25 cellular contexts compared by ENCODE assay signal in the genomic region with DNA sequence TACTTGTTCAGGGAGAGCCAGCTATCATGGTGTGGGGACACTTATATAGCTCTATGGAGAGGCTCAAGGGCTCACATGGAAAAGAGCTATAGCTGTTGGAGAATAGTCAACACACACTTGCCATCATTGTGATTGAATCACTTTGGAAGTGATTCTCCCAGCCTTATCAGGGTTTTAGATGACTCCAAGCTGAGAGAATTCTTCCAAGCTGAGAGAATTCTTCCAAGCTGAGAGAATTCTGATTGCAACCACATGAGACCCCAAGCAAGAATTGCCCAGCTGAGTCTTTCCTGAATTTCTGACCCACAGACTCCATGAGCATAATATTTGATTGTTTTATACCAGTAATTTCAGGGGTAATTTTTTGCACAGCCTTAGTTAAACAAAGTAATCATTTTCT.
"Had no signal": no experiment of that assay in that cellular context is flagged by ENCODE, and none has a peak within 500 bp of the region (broad histone marks: within the 10 kb centered on the region; RNA-seq: fewer than 3 reads in every experiment).

No MANE protein-coding gene starts in this region.

- ATAC-seq: left lobe of liver; mucosa of descending colon; natural killer cell treated with Interleukin-12 subunit alpha and Interleukin-12 subunit beta and Interleukin-15 and Interleukin-18, amount 100 ng/mL, for 72 hours; right lobe of liver; stimulated activated naive CD8-positive, alpha-beta T cell treated with anti-CD3 and anti-CD28 coated beads, Interleukin-15, amount 100 ng/mL, for 72 hours; upper lobe of right lung had no signal

- H3K4me3 ChIP-seq: esophagus muscularis mucosa, lung, mucosa of descending colon, right lobe of liver, suprapubic skin, transverse colon, upper lobe of right lung, vagina had no signal

- H3K4me3 Mint-ChIP-seq: memory B cell; mesothelial cell of epicardium; naive B cell; natural killer cell treated with Interleukin-12 subunit alpha and Interleukin-12 subunit beta and Interleukin-15 and Interleukin-18, amount 100 ng/mL, for 72 hours; neural crest cell; stimulated activated naive CD8-positive, alpha-beta T cell treated with anti-CD3 and anti-CD28 coated beads, Interleukin-15, amount 100 ng/mL, for 72 hours had no signal

- H3K27ac ChIP-seq: esophagus muscularis mucosa, neutrophil, parathyroid adenoma, right lobe of liver, suprapubic skin, transverse colon, upper lobe of right lung, vagina had no signal

- H3K36me3 ChIP-seq: esophagus muscularis mucosa, neutrophil, right lobe of liver, suprapubic skin, transverse colon, upper lobe of right lung, vagina had no signal

- H3K9me3 Mint-ChIP-seq: mesothelial cell of epicardium; natural killer cell treated with Interleukin-12 subunit alpha and Interleukin-12 subunit beta and Interleukin-15 and Interleukin-18, amount 100 ng/mL, for 72 hours; neural crest cell had no signal

- H3K4me1 Mint-ChIP-seq: memory B cell; mesothelial cell of epicardium; naive B cell; neural crest cell; stimulated activated naive CD8-positive, alpha-beta T cell treated with anti-CD3 and anti-CD28 coated beads, Interleukin-15, amount 100 ng/mL, for 72 hours had no signal

- DNase-seq: effector CD8-positive, alpha-beta T cell; hypothalamus; kidney; mucosa of descending colon; naive B cell; right lobe of liver; small intestine; stimulated activated CD4-positive, alpha-beta T cell treated with anti-CD3 and anti-CD28 coated beads, Interleukin-15, amount 100 ng/mL, for 24 hours; stimulated activated CD4-positive, alpha-beta T cell treated with anti-CD3 and anti-CD28 coated beads, Interleukin-2, amount 100 ng/mL, for 48 hours; stimulated activated naive CD4-positive, alpha-beta T cell; stimulated activated naive CD8-positive, alpha-beta T cell treated with anti-CD3 and anti-CD28 coated beads, Interleukin-15, amount 100 ng/mL, for 72 hours; transverse colon; upper lobe of right lung had no signal

- H3K27me3 Mint-ChIP-seq: memory B cell; naive B cell; natural killer cell treated with Interleukin-12 subunit alpha and Interleukin-12 subunit beta and Interleukin-15 and Interleukin-18, amount 100 ng/mL, for 72 hours; progenitor cell of endocrine pancreas; stimulated activated naive CD8-positive, alpha-beta T cell treated with anti-CD3 and anti-CD28 coated beads, Interleukin-15, amount 100 ng/mL, for 72 hours had no signal

- H3K27ac Mint-ChIP-seq: memory B cell; mesothelial cell of epicardium; naive B cell; natural killer cell treated with Interleukin-12 subunit alpha and Interleukin-12 subunit beta and Interleukin-15 and Interleukin-18, amount 100 ng/mL, for 72 hours; progenitor cell of endocrine pancreas; stimulated activated naive CD8-positive, alpha-beta T cell treated with anti-CD3 and anti-CD28 coated beads, Interleukin-15, amount 100 ng/mL, for 72 hours had no signal

- H3K27me3 ChIP-seq: esophagus muscularis mucosa, neutrophil, right lobe of liver, suprapubic skin, transverse colon, upper lobe of right lung, vagina had no signal

- H3K36me3 Mint-ChIP-seq: memory B cell; mesothelial cell of epicardium; naive B cell; natural killer cell treated with Interleukin-12 subunit alpha and Interleukin-12 subunit beta and Interleukin-15 and Interleukin-18, amount 100 ng/mL, for 72 hours had no signal
